Comparison of ENCODE assay signal across 5 cellular contexts in the genomic region with DNA sequence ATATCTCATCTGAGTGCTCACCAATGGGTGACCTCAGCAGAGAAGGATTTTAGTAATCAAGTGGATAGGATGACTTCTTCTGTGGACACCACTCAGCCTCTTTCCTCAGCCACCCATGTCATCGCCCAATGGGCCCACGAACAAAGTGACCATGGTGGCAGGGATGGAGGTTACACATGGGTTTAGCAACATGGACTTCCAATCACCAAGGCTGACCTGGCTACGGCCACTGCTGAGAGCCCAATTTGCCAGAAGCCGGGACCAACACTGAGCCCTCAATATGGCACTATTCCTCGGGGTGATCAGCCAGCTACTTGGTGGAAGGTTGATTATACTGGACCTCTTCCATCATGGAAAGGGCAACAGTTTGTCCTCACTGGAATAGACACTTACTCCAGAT.
"Had no signal": no experiment of that assay in that cellular context is flagged by ENCODE, and none has a peak within 500 bp of the region (broad histone marks: within the 10 kb centered on the region; RNA-seq: fewer than 3 reads in every experiment).

No MANE protein-coding gene starts in this region.

- ATAC-seq: HepG2, K562 had no signal

- DNase-seq: IMR-90, KBM-7, KG1 had no signal
